10 cellular contexts compared by ENCODE assay signal in the genomic region with DNA sequence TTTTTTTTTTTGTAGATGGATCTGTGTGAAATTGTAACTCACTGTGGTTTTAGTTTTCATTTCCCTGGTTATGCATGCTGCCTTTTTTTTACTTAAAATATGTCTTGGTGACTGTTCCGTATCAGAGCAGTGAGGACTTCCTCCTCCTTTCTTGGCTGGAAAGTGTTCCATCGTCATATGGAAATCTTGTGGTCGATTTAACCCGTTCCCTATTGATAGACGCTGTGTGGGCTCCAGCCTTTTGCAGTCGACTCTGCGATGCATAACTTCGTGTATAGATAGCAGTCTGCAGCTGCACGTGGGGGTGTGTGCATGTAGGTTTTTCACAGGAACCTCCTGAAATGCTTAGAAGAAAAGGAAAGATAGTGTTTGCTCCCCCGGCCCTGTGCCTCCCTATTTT. TPM values are rescaled to one million over a fixed set of nuclear protein-coding genes. Genes with fewer than 3 reads are reported as not detected.
DNase-seq lines count a peak whose midpoint lies in the region; ATAC-seq and TF ChIP-seq lines count a peak whose summit lies in the region.
"Had no signal": no experiment of that assay in that cellular context is flagged by ENCODE, and none has a peak within 500 bp of the region (broad histone marks: within the 10 kb centered on the region; RNA-seq: fewer than 3 reads in every experiment).

No MANE protein-coding gene starts in this region.

- no peak for ATAC-seq in activated T-cell treated with anti-CD3 and anti-CD28 coated beads, Interleukin-2, amount 50 U/mL, for 72 hours (replicated peaks in 1 of 2)
- ATAC-seq in HG03432 (IDR thresholded peaks at IDR 0.05; ENCODE audit: unreplicated experiment) (peak; percentile 55), activated B cell treated with CpG ODN at 0.5 μM for 24 hours (ENCODE audit: low read depth) (peak; percentile 74)

- no peak overlapping the region for H3K4me3 ChIP-seq in skeletal muscle cell (ENCODE audit: low read depth, low read length)

- peak overlapping the region; percentile 40 to 61 for H3K4me3 Mint-ChIP-seq in activated T-cell treated with anti-CD3 and anti-CD28 coated beads, Interleukin-2, amount 50 U/mL, for 72 hours
- H3K4me3 Mint-ChIP-seq in activated B cell treated with CpG ODN at 0.5 μM for 24 hours = peak overlapping the region; percentile 51

- TF ChIP-seq CTCF in activated B cell treated with CpG ODN at 0.5 μM for 24 hours (IDR thresholded peaks at IDR 0.05) = no peak

- peaks cover 22% of the 10 kb centered on the region for H3K4me1 Mint-ChIP-seq in activated T-cell treated with anti-CD3 and anti-CD28 coated beads, Interleukin-2, amount 50 U/mL, for 72 hours (ENCODE audit: low read depth)
- H3K4me1 Mint-ChIP-seq in activated B cell treated with CpG ODN at 0.5 μM for 24 hours = peaks cover 25% of the 10 kb centered on the region

- DNase-seq in activated T-cell treated with anti-CD3 and anti-CD28 coated beads, Interleukin-2, amount 50 U/mL, for 72 hours = no peak
- DNase-seq in activated T-cell treated with anti-CD3 and anti-CD28 coated beads for 4 hours (no peak), activated B cell treated with CpG ODN at 0.5 μM for 24 hours (no peak), skeletal muscle cell (ENCODE audit: low read depth) (peak; percentile 17), DMS53 (lab: John Stamatoyannopoulos, UW) (no peak), NCI-H2227 treated with DMSO at 0.1 percent for 48 hours (lab: John Stamatoyannopoulos, UW) (no peak), NCI-H774 (lab: John Stamatoyannopoulos, UW) (no peak)

- H3K27ac Mint-ChIP-seq in activated T-cell treated with anti-CD3 and anti-CD28 coated beads, Interleukin-2, amount 50 U/mL, for 72 hours = no peak overlapping the region
- H3K27ac Mint-ChIP-seq in activated B cell treated with CpG ODN at 0.5 μM for 24 hours = peak overlapping the region; percentile 11
- H3K27ac Mint-ChIP-seq: progenitor cell of endocrine pancreas had no signal

- POLR2A ChIA-PET in activated B cell treated with CpG ODN at 0.5 μM for 24 hours (lab: Charles Lee) = interaction anchor here (0.6 kb wide), 1 partner anchor 940 kb away, joined by 3 read pairs; no protein-coding TSS in a partner anchor

- no peaks in the 10 kb centered on the region for H3K36me3 Mint-ChIP-seq in activated T-cell treated with anti-CD3 and anti-CD28 coated beads, Interleukin-2, amount 50 U/mL, for 72 hours (ENCODE audit: insufficient read depth in 2 of 2)
- no peaks in the 10 kb centered on the region for H3K36me3 Mint-ChIP-seq in activated B cell treated with CpG ODN at 0.5 μM for 24 hours (ENCODE audit: low read depth)

- peaks cover 0 to 2% of the 10 kb centered on the region in 2 donors for H3K9me3 Mint-ChIP-seq in activated T-cell treated with anti-CD3 and anti-CD28 coated beads, Interleukin-2, amount 50 U/mL, for 72 hours
- H3K9me3 Mint-ChIP-seq in activated B cell treated with CpG ODN at 0.5 μM for 24 hours = no peaks in the 10 kb centered on the region

- peaks cover 18% of the 10 kb centered on the region for H3K27me3 Mint-ChIP-seq in activated T-cell treated with anti-CD3 and anti-CD28 coated beads, Interleukin-2, amount 50 U/mL, for 72 hours (ENCODE audit: low read depth)
- no peaks in the 10 kb centered on the region for H3K27me3 Mint-ChIP-seq in activated B cell treated with CpG ODN at 0.5 μM for 24 hours

- CTCF ChIA-PET in activated B cell treated with CpG ODN at 0.5 μM for 24 hours (lab: Charles Lee) = no interaction called here

- intact Hi-C loops in activated B cell treated with CpG ODN at 0.5 μM for 24 hours (cut with micrococcal nuclease) = no loop called here

RNA-seq across cellular contexts. Expression of a gene that starts 28.1 kb away (rescaled TPM):
- total RNA-seq in activated T-cell treated with anti-CD3 and anti-CD28 coated beads, Interleukin-2, amount 50 U/mL, for 72 hours = not detected
- total RNA-seq in activated B cell treated with CpG ODN at 0.5 μM for 24 hours = not detected in 2 replicates
- total RNA-seq: NCI-H460, progenitor cell of endocrine pancreas had no signal

RNA-seq across cellular contexts. Expression of a gene that starts 45.2 kb away (rescaled TPM):
- 10 to 100 TPM; 24.4 to 26.8 TPM for total RNA-seq in activated T-cell treated with anti-CD3 and anti-CD28 coated beads, Interleukin-2, amount 50 U/mL, for 72 hours
- 29.2 and 36.5 TPM in 2 replicates for total RNA-seq in activated B cell treated with CpG ODN at 0.5 μM for 24 hours

Comparison
In these comparisons a context has a peak if more than half of its experiments do, and no peak if none do; other contexts are left out.
1. ATAC-seq: peak in HG03432 (single experiment) and activated B cell treated with CpG ODN at 0.5 μM for 24 hours (single experiment); none in activated T-cell treated with anti-CD3 and anti-CD28 coated beads, Interleukin-2, amount 50 U/mL, for 72 hours (0 of 2).